10 cellular contexts compared by ENCODE assay signal in the genomic region with DNA sequence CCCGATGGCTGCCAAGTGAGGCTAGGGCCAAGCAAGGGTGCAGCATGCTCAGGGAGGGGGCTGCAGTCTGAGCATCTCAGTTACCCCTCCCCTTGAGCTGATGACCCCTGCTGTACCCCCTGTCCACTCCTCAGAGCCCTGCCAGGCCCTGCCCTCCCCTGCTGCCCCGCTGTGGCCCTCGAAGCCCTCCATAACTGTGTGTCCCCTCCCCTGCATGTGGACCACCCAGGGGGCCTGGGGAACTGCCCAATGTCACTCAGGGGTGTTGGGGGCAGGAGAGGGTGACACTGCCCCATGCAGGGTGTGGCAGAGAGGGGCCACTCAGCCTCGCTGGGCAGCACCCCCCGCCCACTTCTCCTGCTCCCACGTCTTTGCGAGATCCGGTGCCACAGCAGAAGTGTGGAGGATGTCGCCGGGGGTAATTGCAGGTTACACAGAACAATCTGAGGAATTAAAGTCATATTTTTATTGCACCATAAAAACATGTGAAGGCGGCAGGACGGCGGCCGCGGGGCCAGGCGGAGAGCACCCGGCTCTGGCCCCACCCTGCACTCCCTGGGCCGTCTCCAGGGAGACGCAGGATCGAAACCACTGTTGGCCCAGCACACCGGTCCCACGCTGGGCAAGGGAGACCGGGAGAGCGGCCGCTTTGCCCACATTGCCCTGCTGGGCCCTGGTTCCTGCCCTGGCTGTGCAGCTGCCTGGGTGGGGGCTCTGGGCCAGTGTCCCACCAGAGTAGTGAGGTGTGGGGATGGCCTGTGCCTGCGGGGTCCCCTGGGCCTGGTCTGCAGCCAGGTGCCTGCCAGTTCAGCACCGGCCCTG. TPM values are rescaled to one million over a fixed set of nuclear protein-coding genes. Genes with fewer than 3 reads are reported as not detected.
DNase-seq lines count a peak whose midpoint lies in the region; ATAC-seq, FAIRE-seq and TF ChIP-seq lines count a peak whose summit lies in the region.
"Had no signal": no experiment of that assay in that cellular context is flagged by ENCODE, and none has a peak within 500 bp of the region (broad histone marks: within the 10 kb centered on the region; RNA-seq: fewer than 3 reads in every experiment).

No MANE protein-coding gene starts in this region.

- no peaks in the 10 kb centered on the region for H3K9me1 ChIP-seq in endothelial cell of umbilical vein (replicated peaks; ENCODE audit: control insufficient read depth, extremely low read depth, insufficient read depth, low read length)

- no peaks in the 10 kb centered on the region for H3K9me3 ChIP-seq in KOPT-K1 (ENCODE audit: insufficient read depth, low read length, poor library complexity, severe bottlenecking)
- H3K9me3 ChIP-seq in endothelial cell of umbilical vein (replicated peaks; ENCODE audit: control insufficient read depth, insufficient read depth, low read length), result no peaks in the 10 kb centered on the region
- no peaks in the 10 kb centered on the region for H3K9me3 ChIP-seq in skeletal muscle satellite cell (replicated peaks; ENCODE audit: low read length)

- no TSS peak for BruUV-seq in endothelial cell of umbilical vein (replicated peaks; lab: Mats Ljungman, UMichigan)

- H4K20me1 ChIP-seq in endothelial cell of umbilical vein (replicated peaks; ENCODE audit: control insufficient read depth, extremely low read depth, insufficient read depth, low read length), result no peaks in the 10 kb centered on the region

- H3K4me1 Mint-ChIP-seq in activated CD8-positive, alpha-beta T cell treated with anti-CD3 and anti-CD28 coated beads for 36 hours (ENCODE audit: low read depth), result peaks cover 14% of the 10 kb centered on the region
- H3K4me1 Mint-ChIP-seq in activated CD8-positive, alpha-beta T cell treated with anti-CD3 and anti-CD28 coated beads, Interleukin-2, amount 10 ng/mL, durations not matched to agents 7 days and 5 days (ENCODE audit: low read depth), result peaks cover 12% of the 10 kb centered on the region

- ATAC-seq in activated CD8-positive, alpha-beta T cell treated with anti-CD3 and anti-CD28 coated beads for 36 hours, result no peak
- ATAC-seq in activated CD8-positive, alpha-beta T cell treated with anti-CD3 and anti-CD28 coated beads, Interleukin-2, amount 10 ng/mL, durations not matched to agents 7 days and 5 days, result no peak

- CTCF ChIA-PET in activated CD8-positive, alpha-beta T cell treated with anti-CD3 and anti-CD28 coated beads for 36 hours (lab: Charles Lee), result interaction anchor here (1.6 kb wide), 1 partner anchor 143 kb away, joined by 6 read pairs; no protein-coding TSS in a partner anchor
- CTCF ChIA-PET in activated CD8-positive, alpha-beta T cell treated with anti-CD3 and anti-CD28 coated beads, Interleukin-2, amount 10 ng/mL, durations not matched to agents 7 days and 5 days (lab: Charles Lee), result no interaction called here
- CTCF ChIA-PET in endothelial cell of umbilical vein (lab: Charles Lee), result interaction anchor here (1.2 to 3.4 kb wide), 6 partner anchors 9 to 143 kb away, joined by 3 to 23 read pairs (median 14); no protein-coding TSS in a partner anchor

- H3K9ac ChIP-seq in endothelial cell of umbilical vein (replicated peaks; ENCODE audit: extremely low read depth, insufficient read depth, low read length) (no peak overlapping the region), skeletal muscle satellite cell (ENCODE audit: low read depth, low read length) (peak overlapping the region; percentile 60)

- no peak overlapping the region for H3K4me3 Mint-ChIP-seq in activated CD8-positive, alpha-beta T cell treated with anti-CD3 and anti-CD28 coated beads for 36 hours
- no peak overlapping the region for H3K4me3 Mint-ChIP-seq in activated CD8-positive, alpha-beta T cell treated with anti-CD3 and anti-CD28 coated beads, Interleukin-2, amount 10 ng/mL, durations not matched to agents 7 days and 5 days
- H3K4me3 Mint-ChIP-seq: WTC11 had no signal

- H3K27me3 ChIP-seq in endothelial cell of umbilical vein (ENCODE audit: control insufficient read depth in 2 of 2, insufficient read depth in 2 of 2, low read length in 2 of 2) (no peaks in the 10 kb centered on the region), skeletal muscle satellite cell (ENCODE audit: control insufficient read depth, insufficient read depth, low read length) (no peaks in the 10 kb centered on the region)

- intact Hi-C loops in activated CD8-positive, alpha-beta T cell treated with anti-CD3 and anti-CD28 coated beads for 36 hours (cut with micrococcal nuclease), result no loop called here
- intact Hi-C loops in endothelial cell of umbilical vein (cut with micrococcal nuclease), result no loop called here

- no peak for FAIRE-seq in endothelial cell of umbilical vein (lab: Jason Lieb, UNC)

- H3K4me3 ChIP-seq in endothelial cell of umbilical vein (replicated peaks in 1 of 3; ENCODE audit: insufficient read depth in 1 of 3, low read depth in 1 of 3, low read length in 3 of 3) (no peak overlapping the region), skeletal muscle satellite cell (ENCODE audit: low read length) (no peak overlapping the region)
- H3K4me3 ChIP-seq: lung had no signal

- TF ChIP-seq CTCF in activated CD8-positive, alpha-beta T cell treated with anti-CD3 and anti-CD28 coated beads for 36 hours (IDR thresholded peaks at IDR 0.05), result no peak
- TF ChIP-seq CTCF in endothelial cell of umbilical vein (IDR thresholded peaks at IDR 0.05; ENCODE audit: extremely low read depth in 1 of 2, insufficient read depth in 1 of 2, low read depth in 1 of 2, low read length in 2 of 2), result no peak

- H3K27ac Mint-ChIP-seq in activated CD8-positive, alpha-beta T cell treated with anti-CD3 and anti-CD28 coated beads for 36 hours, result no peak overlapping the region
- H3K27ac Mint-ChIP-seq in activated CD8-positive, alpha-beta T cell treated with anti-CD3 and anti-CD28 coated beads, Interleukin-2, amount 10 ng/mL, durations not matched to agents 7 days and 5 days, result no peak overlapping the region

- H3K36me3 ChIP-seq in KOPT-K1 (ENCODE audit: insufficient read depth, low read length) (no peaks in the 10 kb centered on the region), endothelial cell of umbilical vein (ENCODE audit: control insufficient read depth in 2 of 2, extremely low read depth in 1 of 2, insufficient read depth in 2 of 2, low read length in 2 of 2) (peaks cover 9% of the 10 kb centered on the region in 2 experiments), skeletal muscle satellite cell (ENCODE audit: insufficient read depth, low read length) (peaks cover 19% of the 10 kb centered on the region)

- H3K9me3 Mint-ChIP-seq in activated CD8-positive, alpha-beta T cell treated with anti-CD3 and anti-CD28 coated beads for 36 hours, result no peaks in the 10 kb centered on the region
- H3K9me3 Mint-ChIP-seq in activated CD8-positive, alpha-beta T cell treated with anti-CD3 and anti-CD28 coated beads, Interleukin-2, amount 10 ng/mL, durations not matched to agents 7 days and 5 days (ENCODE audit: insufficient read depth), result no peaks in the 10 kb centered on the region
- H3K9me3 Mint-ChIP-seq: WTC11 had no signal

- H3K79me2 ChIP-seq in endothelial cell of umbilical vein (ENCODE audit: control insufficient read depth, insufficient read depth, low read length), result peaks cover 23% of the 10 kb centered on the region

- no peak overlapping the region for H2AFZ ChIP-seq in endothelial cell of umbilical vein (ENCODE audit: low read depth, low read length)

- H3K4me2 ChIP-seq in endothelial cell of umbilical vein (ENCODE audit: insufficient read depth, low read length), result no peak overlapping the region
- no peak overlapping the region for H3K4me2 ChIP-seq in skeletal muscle satellite cell (ENCODE audit: low read length)

- H3K36me3 Mint-ChIP-seq in activated CD8-positive, alpha-beta T cell treated with anti-CD3 and anti-CD28 coated beads for 36 hours (ENCODE audit: low read depth), result no peaks in the 10 kb centered on the region
- no peaks in the 10 kb centered on the region for H3K36me3 Mint-ChIP-seq in activated CD8-positive, alpha-beta T cell treated with anti-CD3 and anti-CD28 coated beads, Interleukin-2, amount 10 ng/mL, durations not matched to agents 7 days and 5 days (ENCODE audit: low read depth)
- H3K36me3 Mint-ChIP-seq: WTC11 had no signal

- POLR2A ChIA-PET in activated CD8-positive, alpha-beta T cell treated with anti-CD3 and anti-CD28 coated beads for 36 hours (lab: Charles Lee), result interaction anchor here (0.7 to 1.9 kb wide), 5 partner anchors 13 to 19 kb away, joined by 3 to 5 read pairs (median 5); no protein-coding TSS in a partner anchor
- POLR2A ChIA-PET in activated CD8-positive, alpha-beta T cell treated with anti-CD3 and anti-CD28 coated beads, Interleukin-2, amount 10 ng/mL, durations not matched to agents 7 days and 5 days (lab: Charles Lee), result interaction anchor here (2.0 kb wide), 1 partner anchor 18 kb away, joined by 6 read pairs; no protein-coding TSS in a partner anchor
- POLR2A ChIA-PET in endothelial cell of umbilical vein (lab: Charles Lee), result no interaction called here

- H3K4me1 ChIP-seq in endothelial cell of umbilical vein (ENCODE audit: control insufficient read depth, extremely low read depth, insufficient read depth, low read length), result peaks cover 44% of the 10 kb centered on the region
- H3K4me1 ChIP-seq in skeletal muscle satellite cell (ENCODE audit: control insufficient read depth, insufficient read depth, low read length), result peaks cover 47% of the 10 kb centered on the region

- DNase-seq in activated CD8-positive, alpha-beta T cell treated with anti-CD3 and anti-CD28 coated beads for 36 hours, result peak; percentile 0
- no peak for DNase-seq in activated CD8-positive, alpha-beta T cell treated with anti-CD3 and anti-CD28 coated beads, Interleukin-2, amount 10 ng/mL, durations not matched to agents 7 days and 5 days
- DNase-seq in endothelial cell of umbilical vein (ENCODE audit: low read depth, low spot score) (no peak), DMS153 treated with DMSO at 0.1 percent for 48 hours (lab: John Stamatoyannopoulos, UW; ENCODE audit: unreplicated experiment) (no peak), NCI-H526 (lab: John Stamatoyannopoulos, UW) (no peak), glomerular visceral epithelial cell (ENCODE audit: extremely low spot score) (no peak)

- peak; percentile 51 for TF ChIP-seq POLR2A in endothelial cell of umbilical vein (IDR thresholded peaks at IDR 0.05; ENCODE audit: low read depth, low read length)

- H3K27ac ChIP-seq in KOPT-K1 (ENCODE audit: low read depth, low read length, poor library complexity, severe bottlenecking) (peak overlapping the region; percentile 27), endothelial cell of umbilical vein (ENCODE audit: insufficient read depth, low read depth, low read length) (no peak overlapping the region)

- H3K27me3 Mint-ChIP-seq in activated CD8-positive, alpha-beta T cell treated with anti-CD3 and anti-CD28 coated beads for 36 hours, result no peaks in the 10 kb centered on the region
- H3K27me3 Mint-ChIP-seq in activated CD8-positive, alpha-beta T cell treated with anti-CD3 and anti-CD28 coated beads, Interleukin-2, amount 10 ng/mL, durations not matched to agents 7 days and 5 days (ENCODE audit: low read depth), result no peaks in the 10 kb centered on the region

- dilution Hi-C loops in endothelial cell of umbilical vein (cut with MboI; ENCODE audit: extremely low pct_ligation_motif_present, low sequenced_read_pairs), result no loop called here

RNA-seq across cellular contexts. Expression of a gene that starts 18.7 kb away (rescaled TPM):
- total RNA-seq in activated CD8-positive, alpha-beta T cell treated with anti-CD3 and anti-CD28 coated beads for 36 hours, result 10 to 100 TPM; 16.2 to 17.4 TPM
- 10 to 100 TPM in 1 of 2 experiments, 1 to 10 TPM in 1; 9.7 to 10.3 TPM for total RNA-seq in activated CD8-positive, alpha-beta T cell treated with anti-CD3 and anti-CD28 coated beads, Interleukin-2, amount 10 ng/mL, durations not matched to agents 7 days and 5 days
- total RNA-seq in endothelial cell of umbilical vein, result 5.9 and 11.2 TPM in 2 replicates
- polyA plus RNA-seq in endothelial cell of umbilical vein, result 5.4 and 5.9 TPM in 2 replicates
- polyA plus RNA-seq in endothelial cell of umbilical vein (2011; cell fraction: cytosol; rRNA removed), result 2.2 and 3.8 TPM in 2 replicates
- polyA plus RNA-seq in endothelial cell of umbilical vein (2011; cell fraction: nucleus; rRNA removed), result 2.7 and 3.2 TPM in 2 replicates
- polyA plus RNA-seq in endothelial cell of umbilical vein (2012), result 3.5 and 3.6 TPM in 2 replicates
- polyA minus RNA-seq in endothelial cell of umbilical vein, result 1.6 and 3.5 TPM in 2 replicates
- polyA minus RNA-seq in endothelial cell of umbilical vein (2011; cell fraction: cytosol; rRNA and poly(A)+ RNA removed), result 1.7 TPM
- 2.4 TPM in 2 replicates for polyA minus RNA-seq in endothelial cell of umbilical vein (2011; cell fraction: nucleus; rRNA and poly(A)+ RNA removed)
- total RNA-seq in skeletal muscle satellite cell (2012; rRNA removed), result 3.7 and 7.9 TPM in 2 replicates

RNA-seq across cellular contexts. Expression of a gene that starts 18.7 kb away (rescaled TPM):
- total RNA-seq in activated CD8-positive, alpha-beta T cell treated with anti-CD3 and anti-CD28 coated beads for 36 hours, result 10 to 100 TPM; 14.7 to 17.4 TPM
- 10 to 100 TPM; 16.1 to 17.0 TPM for total RNA-seq in activated CD8-positive, alpha-beta T cell treated with anti-CD3 and anti-CD28 coated beads, Interleukin-2, amount 10 ng/mL, durations not matched to agents 7 days and 5 days
- 31.9 and 32.1 TPM in 2 replicates for total RNA-seq in endothelial cell of umbilical vein
- 40.8 and 54.5 TPM in 2 replicates for polyA plus RNA-seq in endothelial cell of umbilical vein
- 21.6 and 22.9 TPM in 2 replicates for polyA plus RNA-seq in endothelial cell of umbilical vein (2011; cell fraction: cytosol; rRNA removed)
- polyA plus RNA-seq in endothelial cell of umbilical vein (2011; cell fraction: nucleus; rRNA removed), result 43.8 and 53.4 TPM in 2 replicates
- polyA plus RNA-seq in endothelial cell of umbilical vein (2012), result 8.0 and 9.8 TPM in 2 replicates
- polyA minus RNA-seq in endothelial cell of umbilical vein, result 84.1 and 88.0 TPM in 2 replicates
- polyA minus RNA-seq in endothelial cell of umbilical vein (2011; cell fraction: cytosol; rRNA and poly(A)+ RNA removed), result 9.0 TPM
- polyA minus RNA-seq in endothelial cell of umbilical vein (2011; cell fraction: nucleus; rRNA and poly(A)+ RNA removed), result 20.7 and 26.1 TPM in 2 replicates
- 9.4 and 12.0 TPM in 2 replicates for total RNA-seq in skeletal muscle satellite cell (2012; rRNA removed)
